8 cellular contexts compared by ENCODE assay signal in the genomic region with DNA sequence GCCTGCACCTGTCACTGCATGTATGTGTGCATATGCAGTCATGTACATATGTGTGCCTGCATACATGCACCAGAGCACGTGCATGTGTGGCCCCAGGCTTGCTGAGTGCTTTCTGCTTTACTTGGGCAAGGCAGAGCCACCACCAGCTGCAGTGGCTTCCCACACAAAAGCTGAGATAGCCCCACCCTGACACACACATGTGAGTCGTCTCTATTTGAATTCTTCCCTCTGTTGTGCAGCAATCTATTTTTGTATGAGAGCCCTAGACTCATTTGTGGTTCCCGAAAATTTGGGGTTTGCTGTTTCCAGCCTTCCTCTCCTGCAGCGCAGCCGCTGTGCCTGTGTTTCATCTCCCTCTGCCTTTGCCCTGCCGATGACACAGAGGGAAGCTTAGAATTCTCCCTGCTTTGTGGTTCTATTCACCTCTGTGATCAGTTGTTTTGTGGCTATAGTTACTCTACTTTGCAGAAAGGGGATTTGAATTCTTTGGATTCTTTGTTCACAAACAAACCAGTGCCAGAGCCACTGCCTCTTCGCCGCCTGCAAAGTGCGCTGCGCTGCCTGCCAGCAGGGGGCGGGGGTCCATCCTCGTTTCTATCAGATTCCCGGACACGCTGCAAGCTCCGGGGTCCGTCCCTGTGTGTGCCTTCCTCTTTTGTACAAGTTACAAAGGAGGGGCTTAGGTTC.
DNase-seq lines count a peak whose midpoint lies in the region; ATAC-seq and TF ChIP-seq lines count a peak whose summit lies in the region.

No MANE protein-coding gene starts in this region.

- CTCF ChIA-PET in activated CD8-positive, alpha-beta T cell treated with anti-CD3 and anti-CD28 coated beads for 36 hours (lab: Charles Lee): interaction anchor here (0.9 to 2.4 kb wide), 16 partner anchors 10 to 297 kb away, joined by 3 to 11 read pairs (median 4); no protein-coding TSS in a partner anchor

- H3K27me3 Mint-ChIP-seq in activated CD8-positive, alpha-beta T cell treated with anti-CD3 and anti-CD28 coated beads for 36 hours: peaks cover 12% of the 10 kb centered on the region

- TF ChIP-seq CTCF in activated CD8-positive, alpha-beta T cell treated with anti-CD3 and anti-CD28 coated beads for 36 hours (IDR thresholded peaks at IDR 0.05): peak; percentile 77
- peak; percentile 97 for TF ChIP-seq CTCF in foreskin fibroblast (IDR thresholded peaks at IDR 0.05; ENCODE audit: low read depth, low read length)

- DNase-seq in GM04503 (ENCODE audit: low read depth): peak; percentile 27
- DNase-seq in Jurkat, Clone E6-1 (ENCODE audit: low read depth, low spot score): peak; percentile 8
- peak; percentile 45 for DNase-seq in activated CD8-positive, alpha-beta T cell treated with anti-CD3 and anti-CD28 coated beads for 36 hours
- DNase-seq in foreskin fibroblast: peak; percentile 41 to 72
- peak; percentile 43 for DNase-seq in occipital lobe (lab: John Stamatoyannopoulos, UW)
- no peak for DNase-seq in NCI-H1092 treated with DMSO at 0.1 percent for 48 hours (lab: John Stamatoyannopoulos, UW)
- no peak for DNase-seq in cerebellar nuclear complex (lab: John Stamatoyannopoulos, UW)

- no peaks in the 10 kb centered on the region for H3K36me3 Mint-ChIP-seq in activated CD8-positive, alpha-beta T cell treated with anti-CD3 and anti-CD28 coated beads for 36 hours (ENCODE audit: low read depth)

- POLR2A ChIA-PET in activated CD8-positive, alpha-beta T cell treated with anti-CD3 and anti-CD28 coated beads for 36 hours (lab: Charles Lee): no interaction called here

- intact Hi-C loops in activated CD8-positive, alpha-beta T cell treated with anti-CD3 and anti-CD28 coated beads for 36 hours (cut with micrococcal nuclease): no loop called here

- H3K4me1 Mint-ChIP-seq in activated CD8-positive, alpha-beta T cell treated with anti-CD3 and anti-CD28 coated beads for 36 hours (ENCODE audit: low read depth): no peaks in the 10 kb centered on the region

- no peak overlapping the region for H3K27ac Mint-ChIP-seq in activated CD8-positive, alpha-beta T cell treated with anti-CD3 and anti-CD28 coated beads for 36 hours

- H3K4me3 Mint-ChIP-seq in activated CD8-positive, alpha-beta T cell treated with anti-CD3 and anti-CD28 coated beads for 36 hours: no peak overlapping the region

- no peak for ATAC-seq in activated CD8-positive, alpha-beta T cell treated with anti-CD3 and anti-CD28 coated beads for 36 hours
- ATAC-seq in GM18502 (IDR thresholded peaks at IDR 0.05; ENCODE audit: poor library complexity, unreplicated experiment): no peak

- H3K9me3 Mint-ChIP-seq in activated CD8-positive, alpha-beta T cell treated with anti-CD3 and anti-CD28 coated beads for 36 hours: no peaks in the 10 kb centered on the region

- no peak overlapping the region for H3K4me3 ChIP-seq in Jurkat, Clone E6-1 (ENCODE audit: low read length)
- H3K4me3 ChIP-seq in foreskin fibroblast (ENCODE audit: low read depth in 1 of 2, low read length in 2 of 2): peak overlapping the region in 1 of 2 donors; percentile 1

Comparison
In these comparisons a context has a peak if more than half of its experiments do, and no peak if none do; other contexts are left out.
1. DNase-seq: peak in GM04503 (single experiment), Jurkat, Clone E6-1 (single experiment), activated CD8-positive, alpha-beta T cell treated with anti-CD3 and anti-CD28 coated beads for 36 hours (single experiment), foreskin fibroblast (2 of 2) and occipital lobe (single experiment); none in NCI-H1092 treated with DMSO at 0.1 percent for 48 hours (single experiment) and cerebellar nuclear complex (0 of 2).